Comparison of ENCODE assay signal across 1 cellular context in the genomic region with DNA sequence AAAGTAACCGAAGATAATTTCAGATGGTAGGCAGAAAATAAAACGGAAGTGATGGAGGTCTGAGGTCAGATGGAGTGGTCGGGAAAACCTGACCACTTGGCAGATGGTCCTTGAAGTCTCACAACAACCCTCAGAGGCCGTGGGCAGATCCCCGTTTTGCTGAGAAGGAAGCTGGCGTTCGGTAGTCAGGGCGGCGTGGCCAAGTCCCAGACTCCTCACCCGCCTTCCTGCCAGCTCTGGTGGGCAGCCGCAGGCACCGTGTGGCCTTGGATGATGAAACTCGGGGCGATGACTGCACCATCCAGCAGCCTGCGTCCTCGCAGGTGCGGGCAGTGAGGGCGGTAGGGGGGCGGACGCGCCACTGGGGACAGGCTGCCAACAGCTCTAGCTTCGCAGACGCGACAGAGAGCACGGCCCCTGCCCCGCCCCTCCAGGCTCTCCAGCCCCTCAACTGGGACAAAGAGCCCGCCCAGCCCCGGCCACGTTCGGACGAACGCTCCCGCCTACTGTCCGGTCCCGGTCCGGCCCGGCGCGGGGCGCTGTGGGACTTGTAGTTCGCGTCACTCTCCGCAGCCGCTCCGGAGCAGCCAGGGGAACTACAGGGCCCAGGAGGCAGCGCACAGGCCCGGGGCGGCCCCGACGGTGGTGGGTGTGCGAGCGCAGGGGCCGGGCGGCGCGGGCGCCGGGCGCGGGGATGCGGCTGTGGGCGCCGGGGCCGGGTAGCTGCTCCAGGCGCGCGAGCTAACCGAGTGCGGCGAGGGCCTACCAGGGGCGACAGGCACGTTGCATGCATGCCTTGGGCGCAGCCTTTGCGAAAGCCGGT.
TF ChIP-seq lines count a peak whose summit lies in the region.

A gene with protein sequence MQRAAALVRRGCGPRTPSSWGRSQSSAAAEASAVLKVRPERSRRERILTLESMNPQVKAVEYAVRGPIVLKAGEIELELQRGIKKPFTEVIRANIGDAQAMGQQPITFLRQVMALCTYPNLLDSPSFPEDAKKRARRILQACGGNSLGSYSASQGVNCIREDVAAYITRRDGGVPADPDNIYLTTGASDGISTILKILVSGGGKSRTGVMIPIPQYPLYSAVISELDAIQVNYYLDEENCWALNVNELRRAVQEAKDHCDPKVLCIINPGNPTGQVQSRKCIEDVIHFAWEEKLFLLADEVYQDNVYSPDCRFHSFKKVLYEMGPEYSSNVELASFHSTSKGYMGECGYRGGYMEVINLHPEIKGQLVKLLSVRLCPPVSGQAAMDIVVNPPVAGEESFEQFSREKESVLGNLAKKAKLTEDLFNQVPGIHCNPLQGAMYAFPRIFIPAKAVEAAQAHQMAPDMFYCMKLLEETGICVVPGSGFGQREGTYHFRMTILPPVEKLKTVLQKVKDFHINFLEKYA (plus strand): TSS at position 673 of the 823 bp plus-strand sequence. CDS start 354 bp downstream, outside the sequence.

TF ChIP-seq in HCT116, 20 proteins besides CTCF, POLR2A, EP300 and RAD21 (continued from another document):
- TF ChIP-seq CBX3 (IDR thresholded peaks at IDR 0.05; ENCODE audit: low read depth) (no peak), TCF7L2 (IDR thresholded peaks at IDR 0.05; ENCODE audit: borderline replicate concordance, extremely low read depth, insufficient read depth, insufficient read length) (no peak), SP1 (IDR thresholded peaks at IDR 0.05; ENCODE audit: low read depth) (peak; percentile 50), ZNF274 (IDR thresholded peaks at IDR 0.05; ENCODE audit: low read depth, low read length) (no peak), EZH2phosphoT487 (IDR thresholded peaks at IDR 0.05; ENCODE audit: borderline replicate concordance) (no peak), YY1 (IDR thresholded peaks at IDR 0.05; ENCODE audit: extremely low read depth, insufficient replicate concordance, low read depth, low read length) (no peak), FOSL1 (IDR thresholded peaks at IDR 0.05; ENCODE audit: low read depth) (no peak), EGR1 (IDR thresholded peaks at IDR 0.05; ENCODE audit: low read depth) (peak; percentile 60; the same call in 1 of the 2 replicates), JUND (IDR thresholded peaks at IDR 0.05) (no peak), SRF (IDR thresholded peaks at IDR 0.05; ENCODE audit: low read depth) (no peak), ELF1 (IDR thresholded peaks at IDR 0.05; ENCODE audit: borderline replicate concordance, low read depth) (no peak)
- TF ChIP-seq, protein P1, sequence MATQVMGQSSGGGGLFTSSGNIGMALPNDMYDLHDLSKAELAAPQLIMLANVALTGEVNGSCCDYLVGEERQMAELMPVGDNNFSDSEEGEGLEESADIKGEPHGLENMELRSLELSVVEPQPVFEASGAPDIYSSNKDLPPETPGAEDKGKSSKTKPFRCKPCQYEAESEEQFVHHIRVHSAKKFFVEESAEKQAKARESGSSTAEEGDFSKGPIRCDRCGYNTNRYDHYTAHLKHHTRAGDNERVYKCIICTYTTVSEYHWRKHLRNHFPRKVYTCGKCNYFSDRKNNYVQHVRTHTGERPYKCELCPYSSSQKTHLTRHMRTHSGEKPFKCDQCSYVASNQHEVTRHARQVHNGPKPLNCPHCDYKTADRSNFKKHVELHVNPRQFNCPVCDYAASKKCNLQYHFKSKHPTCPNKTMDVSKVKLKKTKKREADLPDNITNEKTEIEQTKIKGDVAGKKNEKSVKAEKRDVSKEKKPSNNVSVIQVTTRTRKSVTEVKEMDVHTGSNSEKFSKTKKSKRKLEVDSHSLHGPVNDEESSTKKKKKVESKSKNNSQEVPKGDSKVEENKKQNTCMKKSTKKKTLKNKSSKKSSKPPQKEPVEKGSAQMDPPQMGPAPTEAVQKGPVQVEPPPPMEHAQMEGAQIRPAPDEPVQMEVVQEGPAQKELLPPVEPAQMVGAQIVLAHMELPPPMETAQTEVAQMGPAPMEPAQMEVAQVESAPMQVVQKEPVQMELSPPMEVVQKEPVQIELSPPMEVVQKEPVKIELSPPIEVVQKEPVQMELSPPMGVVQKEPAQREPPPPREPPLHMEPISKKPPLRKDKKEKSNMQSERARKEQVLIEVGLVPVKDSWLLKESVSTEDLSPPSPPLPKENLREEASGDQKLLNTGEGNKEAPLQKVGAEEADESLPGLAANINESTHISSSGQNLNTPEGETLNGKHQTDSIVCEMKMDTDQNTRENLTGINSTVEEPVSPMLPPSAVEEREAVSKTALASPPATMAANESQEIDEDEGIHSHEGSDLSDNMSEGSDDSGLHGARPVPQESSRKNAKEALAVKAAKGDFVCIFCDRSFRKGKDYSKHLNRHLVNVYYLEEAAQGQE (IDR thresholded peaks at IDR 0.05; ENCODE audit: low read depth), result no peak
- TF ChIP-seq, protein P2, sequence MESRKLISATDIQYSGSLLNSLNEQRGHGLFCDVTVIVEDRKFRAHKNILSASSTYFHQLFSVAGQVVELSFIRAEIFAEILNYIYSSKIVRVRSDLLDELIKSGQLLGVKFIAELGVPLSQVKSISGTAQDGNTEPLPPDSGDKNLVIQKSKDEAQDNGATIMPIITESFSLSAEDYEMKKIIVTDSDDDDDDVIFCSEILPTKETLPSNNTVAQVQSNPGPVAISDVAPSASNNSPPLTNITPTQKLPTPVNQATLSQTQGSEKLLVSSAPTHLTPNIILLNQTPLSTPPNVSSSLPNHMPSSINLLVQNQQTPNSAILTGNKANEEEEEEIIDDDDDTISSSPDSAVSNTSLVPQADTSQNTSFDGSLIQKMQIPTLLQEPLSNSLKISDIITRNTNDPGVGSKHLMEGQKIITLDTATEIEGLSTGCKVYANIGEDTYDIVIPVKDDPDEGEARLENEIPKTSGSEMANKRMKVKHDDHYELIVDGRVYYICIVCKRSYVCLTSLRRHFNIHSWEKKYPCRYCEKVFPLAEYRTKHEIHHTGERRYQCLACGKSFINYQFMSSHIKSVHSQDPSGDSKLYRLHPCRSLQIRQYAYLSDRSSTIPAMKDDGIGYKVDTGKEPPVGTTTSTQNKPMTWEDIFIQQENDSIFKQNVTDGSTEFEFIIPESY (IDR thresholded peaks at IDR 0.05; ENCODE audit: extremely low read depth, insufficient replicate concordance, low read length), result no peak
- TF ChIP-seq, protein P3, sequence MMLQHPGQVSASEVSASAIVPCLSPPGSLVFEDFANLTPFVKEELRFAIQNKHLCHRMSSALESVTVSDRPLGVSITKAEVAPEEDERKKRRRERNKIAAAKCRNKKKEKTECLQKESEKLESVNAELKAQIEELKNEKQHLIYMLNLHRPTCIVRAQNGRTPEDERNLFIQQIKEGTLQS (IDR thresholded peaks at IDR 0.05), result no peak
TF ChIP-seq in HCT116: peak in this region for 6.
